In the genomic region with DNA sequence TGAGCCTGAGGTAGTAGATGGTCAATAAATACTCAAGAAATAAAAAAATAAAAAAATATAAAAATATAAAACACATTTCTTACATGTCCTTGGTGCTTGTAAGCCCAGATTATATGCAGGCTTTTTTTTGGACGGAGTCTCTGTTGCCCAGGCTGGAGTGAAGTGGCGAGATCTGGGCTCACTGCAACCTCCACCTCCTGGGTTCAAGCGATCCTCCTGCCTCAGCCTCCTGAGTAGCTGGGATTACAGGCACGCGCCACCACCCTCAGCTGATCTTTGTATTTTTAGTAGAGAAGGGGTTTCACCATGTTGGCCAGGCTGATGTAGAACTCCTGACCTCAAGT, we compare ENCODE assay signal across 8 cellular contexts. TPM values are rescaled to one million over a fixed set of nuclear protein-coding genes. Genes with fewer than 3 reads are reported as not detected.
DNase-seq lines count a peak whose midpoint lies in the region; ATAC-seq and TF ChIP-seq lines count a peak whose summit lies in the region.
"Not testable (repeated sequence)": the region's sequence is repeated elsewhere in the genome, so short reads cannot be mapped to it uniquely, and the experiment has no call there.

No MANE protein-coding gene starts in this region.

- H3K9me2 ChIP-seq in Loucy (replicated peaks; ENCODE audit: low read depth, low read length): not testable (repeated sequence)

- not testable (repeated sequence) for H3K27me3 ChIP-seq in Loucy (ENCODE audit: insufficient read depth, low read length, poor library complexity, severe bottlenecking); mesenchymal stem cell (ENCODE audit: control insufficient read depth in 1 of 2, insufficient read depth in 1 of 2, low read length in 2 of 2); psoas muscle (ENCODE audit: insufficient read depth in 3 of 3, low read length in 2 of 3); upper lobe of left lung

- H3K36me3 Mint-ChIP-seq in activated CD4-positive, alpha-beta memory T cell treated with anti-CD3 and anti-CD28 coated beads for 36 hours: peaks cover 43% of the 10 kb centered on the region
- peaks cover 13% of the 10 kb centered on the region for H3K36me3 Mint-ChIP-seq in MCF 10A (ENCODE audit: insufficient read depth, unreplicated experiment)

- H3K14ac ChIP-seq in mesenchymal stem cell (ENCODE audit: low read length in 2 of 2): not testable (repeated sequence)

- H3K27me3 Mint-ChIP-seq in activated CD4-positive, alpha-beta memory T cell treated with anti-CD3 and anti-CD28 coated beads for 36 hours; MCF 10A (ENCODE audit: insufficient read depth, unreplicated experiment): not testable (repeated sequence)

- not testable (repeated sequence) for H2BK15ac ChIP-seq in mesenchymal stem cell (ENCODE audit: low read depth, poor library complexity, severe bottlenecking)

- intact Hi-C loops in activated CD4-positive, alpha-beta memory T cell treated with anti-CD3 and anti-CD28 coated beads for 36 hours (cut with micrococcal nuclease): loop anchor here (1.0 to 10.0 kb wide), 11 partner anchors 8 to 903 kb away; a partner anchor contains a TSS
- intact Hi-C loops in MCF 10A (cut with micrococcal nuclease): not testable (repeated sequence)
- intact Hi-C loops in psoas muscle (cut with DNase I): loop anchor here in 1 of 2 donors (1.0 kb wide), 1 partner anchor 16 kb away; no protein-coding TSS in a partner anchor

- not testable (repeated sequence) for TF ChIP-seq POLR2A in upper lobe of left lung (IDR thresholded peaks at IDR 0.05)

- H3K27ac ChIP-seq in mesenchymal stem cell (ENCODE audit: low read length, poor library complexity, severe bottlenecking) (peak overlapping the region; percentile 93), psoas muscle (peak overlapping the region; percentile 93), upper lobe of left lung (peak overlapping the region; percentile 92 to 100 (median 99))

- H2AK5ac ChIP-seq in mesenchymal stem cell (ENCODE audit: low read length, severe bottlenecking): not testable (repeated sequence)

- H2BK120ac ChIP-seq in mesenchymal stem cell (ENCODE audit: low read depth, low read length): not testable (repeated sequence)

- H3K4me1 ChIP-seq in Loucy (ENCODE audit: insufficient read depth, low read length, poor library complexity, severe bottlenecking): peaks cover 65% of the 10 kb centered on the region
- not testable (repeated sequence) for H3K4me1 ChIP-seq in mesenchymal stem cell (ENCODE audit: control insufficient read depth, insufficient read depth, low read depth, low read length)
- H3K4me1 ChIP-seq in psoas muscle: peaks cover 15% of the 10 kb centered on the region
- H3K4me1 ChIP-seq in upper lobe of left lung: peaks cover 37 to 65% (median 50%) of the 10 kb centered on the region in 4 donors

- BruUV-seq in MCF 10A (replicated peaks; lab: Mats Ljungman, UMichigan): TSS peak; percentile 78

- not testable (repeated sequence) for ATAC-seq in psoas muscle; upper lobe of left lung (ENCODE audit: low FRiP score in 2 of 2)

- H3K4me2 ChIP-seq in Loucy (ENCODE audit: low read depth, low read length, poor library complexity, severe bottlenecking): peak overlapping the region; percentile 89
- H3K4me2 ChIP-seq in mesenchymal stem cell (ENCODE audit: low read length, poor library complexity, severe bottlenecking): peak overlapping the region; percentile 11

- CTCF ChIA-PET in activated CD4-positive, alpha-beta memory T cell treated with anti-CD3 and anti-CD28 coated beads for 36 hours (lab: Charles Lee): interaction anchor here (1.0 to 8.4 kb wide), 5 partner anchors 9 to 149 kb away, joined by 3 to 155 read pairs (median 33); a partner anchor contains a TSS
- CTCF ChIA-PET in MCF 10A (lab: Yijun Ruan, JAX): interaction anchor here (0.8 to 3.8 kb wide), 7 partner anchors 10 to 551 kb away, joined by 3 to 37 read pairs (median 5); a partner anchor contains a TSS

- peaks cover 33% of the 10 kb centered on the region for H3K79me2 ChIP-seq in Loucy (ENCODE audit: insufficient read depth, low read length)

- DNase-seq in activated CD4-positive, alpha-beta memory T cell treated with anti-CD3 and anti-CD28 coated beads for 36 hours; MCF 10A (ENCODE audit: unreplicated experiment); fibroblast of the aortic adventitia (ENCODE audit: low read depth); mesenchymal stem cell; psoas muscle; upper lobe of left lung: not testable (repeated sequence)

- not testable (repeated sequence) for H2BK12ac ChIP-seq in mesenchymal stem cell (ENCODE audit: low read length in 2 of 2)

- not testable (repeated sequence) for TF ChIP-seq EP300 in upper lobe of left lung (IDR thresholded peaks at IDR 0.05)

- peak overlapping the region; percentile 100 for H3K4me3 Mint-ChIP-seq in activated CD4-positive, alpha-beta memory T cell treated with anti-CD3 and anti-CD28 coated beads for 36 hours
- peak overlapping the region; percentile 94 for H3K4me3 Mint-ChIP-seq in MCF 10A (ENCODE audit: unreplicated experiment)

- H4K91ac ChIP-seq in mesenchymal stem cell (ENCODE audit: low read length): not testable (repeated sequence)

- peak overlapping the region; percentile 29; the same call in 1 of the 2 replicates for H3K4me3 ChIP-seq in GM08714 (ENCODE audit: low read length)
- H3K4me3 ChIP-seq in Loucy (ENCODE audit: low read length, poor library complexity, severe bottlenecking): peak overlapping the region; percentile 94
- H3K4me3 ChIP-seq in fibroblast of the aortic adventitia (ENCODE audit: low read depth, low read length): peak overlapping the region; percentile 32
- H3K4me3 ChIP-seq in mesenchymal stem cell (ENCODE audit: insufficient read depth in 1 of 2, low read depth in 1 of 2, low read length in 2 of 2): peak overlapping the region in 1 of 2 experiments; percentile 94
- peak overlapping the region; percentile 89 for H3K4me3 ChIP-seq in psoas muscle
- H3K4me3 ChIP-seq in upper lobe of left lung: peak overlapping the region in 3 of 4 donors; percentile 60 to 71 (median 70)

- TF ChIP-seq CTCF in Loucy (conservative IDR thresholded peaks at IDR 0.05; ENCODE audit: low read length); MCF 10A (IDR thresholded peaks at IDR 0.05; ENCODE audit: unreplicated experiment); fibroblast of the aortic adventitia (IDR thresholded peaks at IDR 0.05; ENCODE audit: insufficient read depth, low read length); psoas muscle (IDR thresholded peaks at IDR 0.05); upper lobe of left lung (IDR thresholded peaks at IDR 0.05): not testable (repeated sequence)

- not testable (repeated sequence) for H4K20me1 ChIP-seq in Loucy (ENCODE audit: insufficient read depth, low read length, poor library complexity, severe bottlenecking)

- not testable (repeated sequence) for H3K23ac ChIP-seq in mesenchymal stem cell (ENCODE audit: low read length in 2 of 2)

- WGBS in mesenchymal stem cell: 60% methylated on average over 5 of the region's 5 CpGs
- WGBS in psoas muscle, 3 donors: 52 to 76% (median 57%) methylated on average over 5 of the region's 5 CpGs
- WGBS in upper lobe of left lung, 2 donors: 52 to 55% methylated on average over 5 of the region's 5 CpGs

- peak overlapping the region; percentile 100 for H3K27ac Mint-ChIP-seq in activated CD4-positive, alpha-beta memory T cell treated with anti-CD3 and anti-CD28 coated beads for 36 hours
- H3K27ac Mint-ChIP-seq in MCF 10A (ENCODE audit: low read depth, unreplicated experiment): peak overlapping the region; percentile 89

- H3K9me3 ChIP-seq in Loucy (ENCODE audit: insufficient read depth, low read depth, low read length); mesenchymal stem cell (ENCODE audit: control insufficient read depth, low read length); psoas muscle; upper lobe of left lung: not testable (repeated sequence)

- peak overlapping the region; percentile 68 for H2AFZ ChIP-seq in Loucy (ENCODE audit: low read length)
- not testable (repeated sequence) for H2AFZ ChIP-seq in mesenchymal stem cell (ENCODE audit: low read depth, low read length)

- not testable (repeated sequence) for H2BK5ac ChIP-seq in mesenchymal stem cell (ENCODE audit: low read depth, low read length, poor library complexity, severe bottlenecking)

- peak overlapping the region; percentile 96 for H3K9ac ChIP-seq in Loucy (ENCODE audit: low read depth, low read length, poor library complexity, severe bottlenecking)
- H3K9ac ChIP-seq in mesenchymal stem cell (ENCODE audit: low read length): peak overlapping the region; percentile 97

- H3F3A ChIP-seq in Loucy (ENCODE audit: low read depth): not testable (repeated sequence)

- POLR2A ChIA-PET in activated CD4-positive, alpha-beta memory T cell treated with anti-CD3 and anti-CD28 coated beads for 36 hours (lab: Charles Lee): interaction anchor here (0.9 to 21.9 kb wide), 11 partner anchors 9 to 904 kb away, joined by 3 to 1161 read pairs (median 5); a partner anchor contains a TSS
- POLR2A ChIA-PET in MCF 10A (lab: Yijun Ruan, JAX): interaction anchor here (0.6 to 7.8 kb wide), 29 partner anchors 8 to 472 kb away, joined by 3 to 340 read pairs (median 4); a partner anchor contains a TSS

- H3K18ac ChIP-seq in mesenchymal stem cell (ENCODE audit: low read depth in 1 of 2, low read length in 2 of 2): not testable (repeated sequence)

- H3K4ac ChIP-seq in mesenchymal stem cell (ENCODE audit: low read depth in 1 of 2, low read length in 2 of 2): not testable (repeated sequence)

- H3K9me3 Mint-ChIP-seq in activated CD4-positive, alpha-beta memory T cell treated with anti-CD3 and anti-CD28 coated beads for 36 hours; MCF 10A (ENCODE audit: unreplicated experiment): not testable (repeated sequence)

- H3K36me3 ChIP-seq in Loucy (ENCODE audit: insufficient read depth, low read length); upper lobe of left lung: not testable (repeated sequence)
- peaks cover 0 to 15% of the 10 kb centered on the region in 2 experiments for H3K36me3 ChIP-seq in mesenchymal stem cell (ENCODE audit: control insufficient read depth in 1 of 2, insufficient read depth in 2 of 2, low read depth in 1 of 2, low read length in 2 of 2)
- H3K36me3 ChIP-seq in psoas muscle (ENCODE audit: insufficient read depth in 1 of 2, low read depth in 1 of 2): peaks cover 4 to 13% of the 10 kb centered on the region in 2 donors

- H3K4me1 Mint-ChIP-seq in activated CD4-positive, alpha-beta memory T cell treated with anti-CD3 and anti-CD28 coated beads for 36 hours (ENCODE audit: low read depth): peaks cover 66% of the 10 kb centered on the region
- peaks cover 20% of the 10 kb centered on the region for H3K4me1 Mint-ChIP-seq in MCF 10A (ENCODE audit: insufficient read depth, unreplicated experiment)

- H4K8ac ChIP-seq in mesenchymal stem cell (ENCODE audit: low read length): not testable (repeated sequence)

- H3K79me1 ChIP-seq in mesenchymal stem cell (replicated peaks; ENCODE audit: low read length, poor library complexity, severe bottlenecking): not testable (repeated sequence)

RNA-seq across cellular contexts. Expression of a gene that starts 8.1 kb away (rescaled TPM):
- 10 to 100 TPM; 76.0 to 78.0 TPM for total RNA-seq in activated CD4-positive, alpha-beta memory T cell treated with anti-CD3 and anti-CD28 coated beads for 36 hours
- total RNA-seq in MCF 10A (2022): 8.2 and 12.2 TPM in 2 replicates
- 9.5 and 17.9 TPM in 2 replicates for total RNA-seq in fibroblast of the aortic adventitia (ENCODE audit: low replicate concordance)
- polyA plus RNA-seq in mesenchymal stem cell (2013, experiment 1 of 2): 7.6 TPM
- 7.0 TPM for polyA plus RNA-seq in mesenchymal stem cell (2013, experiment 2 of 2)
- total RNA-seq in psoas muscle: 10 to 100 TPM; 24.1 to 39.0 (median 32.1) TPM
- polyA plus RNA-seq in psoas muscle: 10 to 100 TPM; 22.3 to 36.7 (median 25.9) TPM
- 10 to 100 TPM; 10.3 to 29.3 (median 18.3) TPM for total RNA-seq in upper lobe of left lung

RNA-seq across cellular contexts. Expression of a gene that starts 16.9 kb away (rescaled TPM):
- 1,000 to 10,000 TPM; 6,098 to 6,314 TPM for total RNA-seq in activated CD4-positive, alpha-beta memory T cell treated with anti-CD3 and anti-CD28 coated beads for 36 hours
- 605 and 755 TPM in 2 replicates for total RNA-seq in MCF 10A (2022)
- total RNA-seq in fibroblast of the aortic adventitia (ENCODE audit: low replicate concordance): 2,390 and 3,757 TPM in 2 replicates
- 2,564 TPM for polyA plus RNA-seq in mesenchymal stem cell (2013, experiment 1 of 2)
- polyA plus RNA-seq in mesenchymal stem cell (2013, experiment 2 of 2): 2,876 TPM
- total RNA-seq in psoas muscle: 100 to 1,000 TPM; 400 to 577 (median 512) TPM
- 100 to 1,000 TPM; 687 to 891 (median 729) TPM for polyA plus RNA-seq in psoas muscle
- total RNA-seq in upper lobe of left lung: 1,000 to 10,000 TPM in 5 of 6 donors, 100 to 1,000 TPM in 1; 963 to 7,115 (median 3,598) TPM

RNA-seq across cellular contexts. Expression of a gene that starts 17.1 kb away (rescaled TPM):
- total RNA-seq in activated CD4-positive, alpha-beta memory T cell treated with anti-CD3 and anti-CD28 coated beads for 36 hours: 10 to 100 TPM; 16.5 to 17.2 TPM
- 0.16 and 0.71 TPM in 2 replicates for total RNA-seq in MCF 10A (2022)
- total RNA-seq in fibroblast of the aortic adventitia (ENCODE audit: low replicate concordance): 0.72 and 0.82 TPM in 2 replicates
- 0.17 TPM for polyA plus RNA-seq in mesenchymal stem cell (2013, experiment 1 of 2)
- 0.48 TPM for polyA plus RNA-seq in mesenchymal stem cell (2013, experiment 2 of 2)
- under 1 TPM in 2 of 4 donors, not detected in 2; 0.74 to 0.88 TPM for total RNA-seq in psoas muscle
- polyA plus RNA-seq in psoas muscle: under 1 TPM; 0.03 to 0.23 (median 0.16) TPM
- 10 to 100 TPM in 2 of 6 donors, 1 to 10 TPM in 4; 2.6 to 30.4 (median 7.8) TPM for total RNA-seq in upper lobe of left lung
